ENCODE assay signal across 8 cellular contexts in the genomic region with DNA sequence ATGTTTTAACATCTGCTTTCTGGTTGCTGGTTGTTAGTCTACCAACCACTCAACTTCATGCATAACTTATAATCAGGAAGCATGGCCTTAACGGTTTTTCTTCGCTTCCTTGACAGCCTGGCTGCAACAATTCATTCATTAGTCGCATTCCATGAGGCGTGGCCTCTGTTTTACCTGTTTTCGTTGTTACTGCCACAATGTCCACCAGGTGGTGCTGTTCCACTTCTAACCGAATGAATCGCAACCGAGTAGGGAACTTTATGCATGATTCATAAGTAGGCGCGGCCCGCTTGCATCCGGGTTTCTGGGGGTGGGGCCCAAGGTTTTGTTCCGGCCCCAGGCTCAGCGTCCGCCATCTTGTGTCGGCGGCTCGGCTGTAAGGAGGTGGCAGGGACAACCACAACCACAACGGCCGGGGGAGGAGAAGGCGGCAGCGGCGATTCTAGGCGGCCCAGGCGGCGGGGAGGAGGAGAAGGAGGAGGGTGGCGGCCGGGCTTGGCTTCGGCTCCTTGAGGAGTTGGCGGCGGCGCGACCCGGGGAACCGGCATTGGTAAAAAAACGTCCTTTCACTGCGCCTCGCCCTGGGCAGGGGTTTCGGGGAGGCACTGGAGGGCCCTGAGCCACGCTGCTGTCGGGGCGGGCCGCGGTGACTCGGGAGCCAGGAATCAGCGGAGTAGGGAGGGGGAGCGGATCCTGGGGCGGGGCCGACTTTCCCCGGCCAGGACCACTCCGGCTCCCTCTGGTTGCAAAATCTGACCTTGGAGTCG.
A peak's percentile ranks its signal among the peaks of the same experiment; 100 is the strongest.
DNase-seq lines count a peak whose midpoint lies in the region; FAIRE-seq and TF ChIP-seq lines count a peak whose summit lies in the region.

Gene UBA1 (plus strand): TSS at position 355 of the 767 bp plus-strand sequence. CDS start 4,974 bp downstream, outside the sequence.

- H3K27me3 Mint-ChIP-seq in nephron (ENCODE audit: low read depth), result no peaks in the 10 kb centered on the region
- H3K27me3 Mint-ChIP-seq in stimulated activated naive CD8-positive, alpha-beta T cell treated with anti-CD3 and anti-CD28 coated beads, Interleukin-15, Interleukin-2, amounts not matched to agents 100 ng/mL and 50 ng/mL, for 24 hours, result no peaks in the 10 kb centered on the region

- H3K9me2 ChIP-seq in Loucy (replicated peaks; ENCODE audit: low read depth, low read length), result no peaks in the 10 kb centered on the region

- H3K27ac Mint-ChIP-seq in nephron, result peak within 1 kb of the TSS; percentile 93 to 100 (median 97)
- peak within 1 kb of the TSS; percentile 90 for H3K27ac Mint-ChIP-seq in stimulated activated naive CD8-positive, alpha-beta T cell treated with anti-CD3 and anti-CD28 coated beads, Interleukin-15, Interleukin-2, amounts not matched to agents 100 ng/mL and 50 ng/mL, for 24 hours

- H3K4me3 ChIP-seq in Loucy (ENCODE audit: low read length, poor library complexity, severe bottlenecking), result peak within 1 kb of the TSS; percentile 97
- peak within 1 kb of the TSS; percentile 92 for H3K4me3 ChIP-seq in fibroblast of mammary gland (ENCODE audit: control insufficient read depth, low read depth, low read length)

- H3K4me1 Mint-ChIP-seq in nephron, result peaks cover 51% of the 10 kb centered on the region
- H3K4me1 Mint-ChIP-seq in stimulated activated naive CD8-positive, alpha-beta T cell treated with anti-CD3 and anti-CD28 coated beads, Interleukin-15, Interleukin-2, amounts not matched to agents 100 ng/mL and 50 ng/mL, for 24 hours (ENCODE audit: low read depth), result peaks cover 58% of the 10 kb centered on the region

- H3K4me2 ChIP-seq in Loucy (ENCODE audit: low read depth, low read length, poor library complexity, severe bottlenecking), result peak within 1 kb of the TSS; percentile 92

- H3K4me1 ChIP-seq in Loucy (ENCODE audit: insufficient read depth, low read length, poor library complexity, severe bottlenecking), result peaks cover 28% of the 10 kb centered on the region

- 0 out of 2 replicates have a peak within 1 kb of the TSS, but pooled peaks have one; percentile 49 for H2AFZ ChIP-seq in Loucy (ENCODE audit: low read length)

- H3K9me3 ChIP-seq in Loucy (ENCODE audit: insufficient read depth, low read depth, low read length), result no peaks in the 10 kb centered on the region

- no peak for FAIRE-seq in H54 (lab: Jason Lieb, UNC)

- H4K20me1 ChIP-seq in Loucy (ENCODE audit: insufficient read depth, low read length, poor library complexity, severe bottlenecking), result peaks cover 37% of the 10 kb centered on the region

- TF ChIP-seq CTCF in Loucy (conservative IDR thresholded peaks at IDR 0.05; ENCODE audit: low read length), result peak; percentile 58
- TF ChIP-seq CTCF in fibroblast of mammary gland (conservative IDR thresholded peaks at IDR 0.05; ENCODE audit: control insufficient read depth, insufficient read depth, low read depth, low read length), result peak; percentile 78
- TF ChIP-seq CTCF in nephron (IDR thresholded peaks at IDR 0.05; ENCODE audit: unreplicated experiment in 3 of 3), result peak; percentile 89 to 91 (median 91)

- peaks cover 34% of the 10 kb centered on the region for H3K36me3 Mint-ChIP-seq in nephron (ENCODE audit: low read depth)
- H3K36me3 Mint-ChIP-seq in stimulated activated naive CD8-positive, alpha-beta T cell treated with anti-CD3 and anti-CD28 coated beads, Interleukin-15, Interleukin-2, amounts not matched to agents 100 ng/mL and 50 ng/mL, for 24 hours (ENCODE audit: low read depth), result peaks cover 33% of the 10 kb centered on the region

- peak; percentile 98 for DNase-seq in ELF-1 (ENCODE audit: low read depth, low spot score)
- DNase-seq in H54 (ENCODE audit: insufficient read length, low spot score), result peak; percentile 33
- peak; percentile 94 for DNase-seq in activated T-helper 9 cell treated with anti-CD3 and anti-CD28 coated beads, Interleukin-2, amount 50 U/mL, for 16 hours (ENCODE audit: low read depth)
- peak; percentile 96 for DNase-seq in fibroblast of mammary gland (ENCODE audit: low read depth)

- no peaks in the 10 kb centered on the region for H3K9me3 Mint-ChIP-seq in nephron
- no peaks in the 10 kb centered on the region for H3K9me3 Mint-ChIP-seq in stimulated activated naive CD8-positive, alpha-beta T cell treated with anti-CD3 and anti-CD28 coated beads, Interleukin-15, Interleukin-2, amounts not matched to agents 100 ng/mL and 50 ng/mL, for 24 hours

- peak within 1 kb of the TSS; percentile 98 to 99 (median 99) for H3K4me3 Mint-ChIP-seq in nephron
- peak within 1 kb of the TSS; percentile 92 for H3K4me3 Mint-ChIP-seq in stimulated activated naive CD8-positive, alpha-beta T cell treated with anti-CD3 and anti-CD28 coated beads, Interleukin-15, Interleukin-2, amounts not matched to agents 100 ng/mL and 50 ng/mL, for 24 hours

- H3K79me2 ChIP-seq in Loucy (ENCODE audit: insufficient read depth, low read length), result peaks cover 64% of the 10 kb centered on the region

- H3K36me3 ChIP-seq in Loucy (ENCODE audit: insufficient read depth, low read length), result peaks cover 3% of the 10 kb centered on the region; the same call in 1 of the 2 replicates

- H3K27me3 ChIP-seq in Loucy (ENCODE audit: insufficient read depth, low read length, poor library complexity, severe bottlenecking), result peaks cover 5% of the 10 kb centered on the region

- TF ChIP-seq POLR2A in H54 (IDR thresholded peaks at IDR 0.05; ENCODE audit: low read depth, low read length), result peak; percentile 76
- TF ChIP-seq POLR2A in Raji (IDR thresholded peaks at IDR 0.05; ENCODE audit: insufficient read depth, low read depth, low read length), result peak; percentile 60

- H3F3A ChIP-seq in Loucy (ENCODE audit: low read depth), result no peaks in the 10 kb centered on the region

- peak within 1 kb of the TSS; percentile 96 for H3K9ac ChIP-seq in Loucy (ENCODE audit: low read depth, low read length, poor library complexity, severe bottlenecking)

Comparison
In these comparisons a context has a peak if more than half of its experiments do, and no peak if none do; other contexts are left out.
1. Peak in every context shown above with its lines: DNase-seq and H3K4me3 ChIP-seq.
2. DNase-seq: peak in every context shown above with its lines; median percentile 98 in ELF-1; 96 in fibroblast of mammary gland; 94 in activated T-helper 9 cell treated with anti-CD3 and anti-CD28 coated beads, Interleukin-2, amount 50 U/mL, for 16 hours; 33 in H54.